ENCODE assay signal across 1 cellular context in genomic region chr15:57340673-57341259, GRCh38.
TF ChIP-seq lines count a peak whose summit lies in the region.

No MANE protein-coding gene starts in this region.

TF ChIP-seq in HCT116, 20 proteins besides CTCF, POLR2A, EP300 and RAD21 (continued from another document):
- no peak for TF ChIP-seq JUND (IDR thresholded peaks at IDR 0.05)
